Comparison of ENCODE assay signal across 25 cellular contexts in genomic region chr3:189756651-189757078, GRCh38.
DNase-seq lines count a peak whose midpoint lies in the region; ATAC-seq, FAIRE-seq and TF ChIP-seq lines count a peak whose summit lies in the region.
"Had no signal": no experiment of that assay in that cellular context is flagged by ENCODE, and none has a peak within 500 bp of the region (broad histone marks: within the 10 kb centered on the region; RNA-seq: fewer than 3 reads in every experiment).

No MANE protein-coding gene starts in this region.

- H3K27ac Mint-ChIP-seq in activated CD8-positive, alpha-beta T cell treated with anti-CD3 and anti-CD28 coated beads, Interleukin-2, amount 10 ng/mL, durations not matched to agents 7 days and 5 days, result no peak overlapping the region
- H3K27ac Mint-ChIP-seq: endodermal cell; naive thymus-derived CD8-positive, alpha-beta T cell; stimulated activated effector memory CD8-positive, alpha-beta T cell treated with anti-CD3 and anti-CD28 coated beads, Interleukin-12 subunit alpha, Interleukin-12 subunit beta, amount 100 ng/mL, for 72 hours; T-helper 1 cell treated with Interleukin-12 subunit alpha and Interleukin-12 subunit beta and Interleukin-4 antibody, amounts not matched to agents 30 μg/mL and 1 μg/mL, for 36 hours had no signal

- no peak for TF ChIP-seq CTCF in bronchial epithelial cell (IDR thresholded peaks at IDR 0.05; ENCODE audit: insufficient read depth, low read length, severe bottlenecking)
- TF ChIP-seq CTCF in prostate gland (IDR thresholded peaks at IDR 0.05), result no peak

- H3K36me3 Mint-ChIP-seq in activated CD8-positive, alpha-beta T cell treated with anti-CD3 and anti-CD28 coated beads, Interleukin-2, amount 10 ng/mL, durations not matched to agents 7 days and 5 days (ENCODE audit: low read depth), result no peaks in the 10 kb centered on the region
- H3K36me3 Mint-ChIP-seq: naive thymus-derived CD8-positive, alpha-beta T cell; stimulated activated effector memory CD8-positive, alpha-beta T cell treated with anti-CD3 and anti-CD28 coated beads, Interleukin-12 subunit alpha, Interleukin-12 subunit beta, amount 100 ng/mL, for 72 hours had no signal

- H3K36me3 ChIP-seq in bronchial epithelial cell (ENCODE audit: control insufficient read depth, insufficient read depth, low read length) (no peaks in the 10 kb centered on the region), prostate gland (no peaks in the 10 kb centered on the region)
- H3K36me3 ChIP-seq: lower lobe of right lung, thyroid gland had no signal

- H3K27ac ChIP-seq in prostate gland, result no peak overlapping the region
- H3K27ac ChIP-seq: KMS-11, lower lobe of right lung, thyroid gland had no signal

- POLR2A ChIA-PET in activated CD8-positive, alpha-beta T cell treated with anti-CD3 and anti-CD28 coated beads, Interleukin-2, amount 10 ng/mL, durations not matched to agents 7 days and 5 days (lab: Charles Lee), result no interaction called here

- no peaks in the 10 kb centered on the region for H3K9me3 Mint-ChIP-seq in activated CD8-positive, alpha-beta T cell treated with anti-CD3 and anti-CD28 coated beads, Interleukin-2, amount 10 ng/mL, durations not matched to agents 7 days and 5 days (ENCODE audit: insufficient read depth)
- H3K9me3 Mint-ChIP-seq: stimulated activated effector memory CD8-positive, alpha-beta T cell treated with anti-CD3 and anti-CD28 coated beads, Interleukin-12 subunit alpha, Interleukin-12 subunit beta, amount 100 ng/mL, for 72 hours had no signal

- H3K9me3 ChIP-seq in prostate gland, result no peaks in the 10 kb centered on the region
- H3K9me3 ChIP-seq: lower lobe of right lung, thyroid gland had no signal

- intact Hi-C loops in prostate gland (cut with DNase I), result no loop called here

- H3K27me3 ChIP-seq in bronchial epithelial cell (ENCODE audit: control insufficient read depth, insufficient read depth, low read length) (no peaks in the 10 kb centered on the region), prostate gland (replicated peaks; ENCODE audit: insufficient read depth) (no peaks in the 10 kb centered on the region)
- H3K27me3 ChIP-seq: thyroid gland had no signal

- peak; percentile 12 for DNase-seq in ACHN
- DNase-seq in GM12891 (ENCODE audit: insufficient read length, low spot score), result no peak
- peak; percentile 95 for DNase-seq in NCI-H146 (lab: John Stamatoyannopoulos, UW)
- DNase-seq in bronchial epithelial cell (ENCODE audit: low read depth), result peak; percentile 81
- DNase-seq in prostate gland (ENCODE audit: low spot score), result no peak
- no peak for DNase-seq in activated CD8-positive, alpha-beta T cell treated with anti-CD3 and anti-CD28 coated beads, Interleukin-2, amount 10 ng/mL, durations not matched to agents 7 days and 5 days
- DNase-seq in Ammon's horn (ENCODE audit: low spot score), result no peak
- DNase-seq in amygdala (lab: John Stamatoyannopoulos, UW), result no peak
- DNase-seq: activated effector memory CD4-positive, alpha-beta T cell treated with Interleukin-2 at 50 U/mL for 16 hours; amniotic stem cell; Calu3; endodermal cell; lower lobe of right lung; naive thymus-derived CD8-positive, alpha-beta T cell; NCI-H1694; NCI-H774; posterior cingulate gyrus; thyroid gland had no signal

- no peaks in the 10 kb centered on the region for H3K4me1 Mint-ChIP-seq in activated CD8-positive, alpha-beta T cell treated with anti-CD3 and anti-CD28 coated beads, Interleukin-2, amount 10 ng/mL, durations not matched to agents 7 days and 5 days (ENCODE audit: low read depth)
- H3K4me1 Mint-ChIP-seq: endodermal cell; stimulated activated effector memory CD8-positive, alpha-beta T cell treated with anti-CD3 and anti-CD28 coated beads, Interleukin-12 subunit alpha, Interleukin-12 subunit beta, amount 100 ng/mL, for 72 hours had no signal

- H3K4me3 Mint-ChIP-seq in activated CD8-positive, alpha-beta T cell treated with anti-CD3 and anti-CD28 coated beads, Interleukin-2, amount 10 ng/mL, durations not matched to agents 7 days and 5 days, result no peak overlapping the region
- H3K4me3 Mint-ChIP-seq: endodermal cell; naive thymus-derived CD8-positive, alpha-beta T cell; stimulated activated effector memory CD8-positive, alpha-beta T cell treated with anti-CD3 and anti-CD28 coated beads, Interleukin-12 subunit alpha, Interleukin-12 subunit beta, amount 100 ng/mL, for 72 hours; T-helper 1 cell treated with Interleukin-12 subunit alpha and Interleukin-12 subunit beta and Interleukin-4 antibody, amounts not matched to agents 30 μg/mL and 1 μg/mL, for 36 hours had no signal

- no peaks in the 10 kb centered on the region for H3K4me1 ChIP-seq in prostate gland (replicated peaks)
- H3K4me1 ChIP-seq: lower lobe of right lung, thyroid gland had no signal

- in situ Hi-C loops in ACHN (cut with HindIII; ENCODE audit: low pct_ligation_motif_present, low pct_unique_long_range_greater_than_20kb, low sequenced_read_pairs), result no loop called here

- FAIRE-seq in GM12891 (lab: Jason Lieb, UNC) (peak; percentile 66), bronchial epithelial cell (lab: Jason Lieb, UNC) (no peak)
- FAIRE-seq: GM18507 had no signal

- no peak overlapping the region for H3K4me3 ChIP-seq in bronchial epithelial cell (ENCODE audit: low read depth, low read length)
- no peak overlapping the region for H3K4me3 ChIP-seq in prostate gland
- H3K4me3 ChIP-seq: lower lobe of right lung, smooth muscle cell, thyroid gland had no signal

- CTCF ChIA-PET in activated CD8-positive, alpha-beta T cell treated with anti-CD3 and anti-CD28 coated beads, Interleukin-2, amount 10 ng/mL, durations not matched to agents 7 days and 5 days (lab: Charles Lee), result no interaction called here

- no peaks in the 10 kb centered on the region for H3K27me3 Mint-ChIP-seq in activated CD8-positive, alpha-beta T cell treated with anti-CD3 and anti-CD28 coated beads, Interleukin-2, amount 10 ng/mL, durations not matched to agents 7 days and 5 days (ENCODE audit: low read depth)
- H3K27me3 Mint-ChIP-seq: naive thymus-derived CD8-positive, alpha-beta T cell had no signal

- no peak for ATAC-seq in activated CD8-positive, alpha-beta T cell treated with anti-CD3 and anti-CD28 coated beads, Interleukin-2, amount 10 ng/mL, durations not matched to agents 7 days and 5 days
- ATAC-seq: activated CD4-positive, CD25-positive, alpha-beta regulatory T cell treated with anti-CD3 and anti-CD28 coated beads, Interleukin-2, amount 50 U/mL, for 24 hours; lower lobe of right lung; naive thymus-derived CD8-positive, alpha-beta T cell; Right ventricle myocardium inferior; stimulated activated effector memory CD8-positive, alpha-beta T cell treated with anti-CD3 and anti-CD28 coated beads, Interleukin-12 subunit alpha, Interleukin-12 subunit beta, amount 100 ng/mL, for 72 hours had no signal

- TF ChIP-seq POLR2A in GM12891 (IDR thresholded peaks at IDR 0.05; ENCODE audit: low read depth, low read length), result no peak
- TF ChIP-seq POLR2A in prostate gland (IDR thresholded peaks at IDR 0.05), result no peak

TF ChIP-seq in GM12891, 5 proteins besides CTCF, POLR2A, EP300 and RAD21:
- TF ChIP-seq POLR2AphosphoS5 (IDR thresholded peaks at IDR 0.05; ENCODE audit: low read depth, low read length) (no peak), PAX5 (IDR thresholded peaks at IDR 0.05; ENCODE audit: insufficient read depth, low read length, severe bottlenecking) (no peak), SPI1 (IDR thresholded peaks at IDR 0.05; ENCODE audit: low read depth, low read length) (no peak)

Comparison
In these comparisons a context has a peak if more than half of its experiments do, and no peak if none do; other contexts are left out.
1. DNase-seq: peak in ACHN (single experiment), NCI-H146 (single experiment) and bronchial epithelial cell (single experiment); none in GM12891 (single experiment), prostate gland (single experiment), activated CD8-positive, alpha-beta T cell treated with anti-CD3 and anti-CD28 coated beads, Interleukin-2, amount 10 ng/mL, durations not matched to agents 7 days and 5 days (single experiment), Ammon's horn (single experiment) and amygdala (0 of 56).